Comparison of ENCODE assay signal across 24 cellular contexts in the genomic region with DNA sequence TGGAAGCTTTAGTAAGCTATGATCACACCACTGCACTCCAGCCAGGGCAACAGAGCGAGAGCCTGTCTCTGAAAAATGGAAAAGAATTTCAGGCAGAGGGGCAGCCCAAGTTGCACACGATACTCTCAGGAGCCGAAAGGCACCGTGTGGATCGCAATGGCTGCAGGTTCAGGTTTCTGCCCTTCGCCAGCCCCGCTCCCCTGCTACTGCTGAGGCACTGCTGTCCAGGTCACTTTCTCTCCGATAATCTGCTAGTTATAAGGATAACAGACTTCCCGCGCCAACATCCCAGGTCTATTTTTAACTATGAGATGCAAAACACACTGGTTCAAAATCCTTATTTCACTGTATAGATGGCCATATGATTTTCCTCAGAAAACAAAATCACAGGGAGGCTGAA. TPM values are rescaled to one million over a fixed set of nuclear protein-coding genes. Genes with fewer than 3 reads are reported as not detected.
"Had no signal": no experiment of that assay in that cellular context is flagged by ENCODE, and none has a peak within 500 bp of the region (broad histone marks: within the 10 kb centered on the region; RNA-seq: fewer than 3 reads in every experiment).

No MANE protein-coding gene starts in this region.

- H3K27ac ChIP-seq: brain microvascular endothelial cell, esophagus squamous epithelium had no signal

- H3K4me1 ChIP-seq: esophagus squamous epithelium had no signal

- H3K4me3 ChIP-seq: esophagus squamous epithelium, gastroesophageal sphincter had no signal

- ATAC-seq: activated CD4-positive, alpha-beta T cell treated with anti-CD3 and anti-CD28 coated beads for 36 hours; activated T-cell treated with anti-CD3 and anti-CD28 coated beads, Interleukin-2, amount 50 U/mL, for 4 hours; activated T-helper 17 cell treated with anti-CD3 and anti-CD28 coated beads, Interleukin-2, amount 50 U/mL, for 72 hours; effector memory CD8-positive, alpha-beta T cell; gastroesophageal sphincter had no signal

- DNase-seq: activated CD4-positive, alpha-beta memory T cell treated with anti-CD3 and anti-CD28 coated beads for 36 hours; activated CD4-positive, alpha-beta T cell treated with anti-CD3 and anti-CD28 coated beads for 36 hours; activated CD4-positive, alpha-beta T cell treated with anti-CD3 and anti-CD28 coated beads, Interleukin-2, amount 10 ng/mL, durations not matched to agents 24 days and 14 days; activated CD4-positive, CD25-positive, alpha-beta regulatory T cell; activated CD4-positive, CD25-positive, alpha-beta regulatory T cell treated with anti-CD3 and anti-CD28 coated beads, Interleukin-2, amount 50 U/mL, for 72 hours; activated effector memory CD4-positive, alpha-beta T cell treated with Interleukin-2 at 50 U/mL for 16 hours; activated gamma-delta T cell treated with Interleukin-2 at 50 U/mL for 16 hours; activated naive CD4-positive, alpha-beta T cell treated with anti-CD3 and anti-CD28 coated beads, Interleukin-2, amount 50 U/mL, for 16 hours; activated naive CD4-positive, alpha-beta T cell treated with Interleukin-2 at 50 U/mL for 16 hours; activated T-cell treated with anti-CD3 and anti-CD28 coated beads, Interleukin-2, amount 50 U/mL, for 4 hours; amniotic stem cell; anterior cingulate cortex; caudate nucleus; cortex of kidney; effector CD4-positive, alpha-beta T cell; effector memory CD8-positive, alpha-beta T cell; erythroblast; esophagus squamous epithelium; foreskin melanocyte; T-helper 2 cell had no signal

- H3K27me3 ChIP-seq: brain microvascular endothelial cell, esophagus squamous epithelium, gastroesophageal sphincter had no signal

- H3K9me3 ChIP-seq: esophagus squamous epithelium, gastroesophageal sphincter had no signal

- H3K36me3 ChIP-seq: brain microvascular endothelial cell, esophagus squamous epithelium had no signal

RNA-seq across cellular contexts. Expression of gene BEND7, which starts 11.1 kb away (rescaled TPM):
- total RNA-seq: activated CD4-positive, alpha-beta memory T cell treated with anti-CD3 and anti-CD28 coated beads for 36 hours; activated CD4-positive, alpha-beta T cell treated with anti-CD3 and anti-CD28 coated beads for 36 hours; activated CD4-positive, alpha-beta T cell treated with anti-CD3 and anti-CD28 coated beads, Interleukin-2, amount 10 ng/mL, durations not matched to agents 24 days and 14 days; activated T-helper 17 cell treated with anti-CD3 and anti-CD28 coated beads, Interleukin-2, amount 50 U/mL, for 72 hours; T-helper 1 cell treated with Interleukin-12 subunit alpha and Interleukin-12 subunit beta and Interleukin-4 antibody, amounts not matched to agents 30 ng/mL and 1 ng/mL, for 36 hours had no signal
